1 cellular context compared by ENCODE assay signal in the genomic region with DNA sequence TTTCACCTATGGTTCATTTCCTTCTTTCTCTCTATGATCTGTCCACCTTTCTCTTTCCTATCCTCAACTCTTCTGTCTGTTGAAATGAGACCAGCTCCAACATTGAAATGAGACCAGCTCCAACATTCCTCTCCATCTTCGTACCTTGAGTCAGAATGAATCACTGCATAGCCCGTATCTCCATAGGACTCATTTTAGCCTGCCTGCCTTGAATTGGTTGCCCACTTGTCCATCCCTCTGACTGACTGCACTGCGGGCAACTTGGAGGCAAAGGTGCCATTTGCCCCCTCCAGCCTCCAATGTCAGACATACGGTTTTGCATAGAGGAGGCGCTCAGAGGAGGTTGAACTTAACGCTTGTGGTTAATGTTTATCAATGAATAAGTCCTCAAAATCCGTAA.
TF ChIP-seq lines count a peak whose summit lies in the region.

No MANE protein-coding gene starts in this region.

TF ChIP-seq in GM23338, 12 proteins besides CTCF, POLR2A, EP300 and RAD21:
- TF ChIP-seq ZNF114 (CRISPR knock-in tag; IDR thresholded peaks at IDR 0.05) (no peak), JUNB (IDR thresholded peaks at IDR 0.05; ENCODE audit: unreplicated experiment) (no peak), EZH2phosphoT487 (IDR thresholded peaks at IDR 0.05; ENCODE audit: unreplicated experiment) (no peak), POLR2AphosphoS5 (IDR thresholded peaks at IDR 0.05; ENCODE audit: low read depth) (no peak), CREB1 (CRISPR knock-in tag; IDR thresholded peaks at IDR 0.05; ENCODE audit: low read depth) (no peak), ZNF331 (CRISPR knock-in tag; IDR thresholded peaks at IDR 0.05; ENCODE audit: low read depth) (no peak), STAT1 (IDR thresholded peaks at IDR 0.05; ENCODE audit: unreplicated experiment) (no peak), NANOG (IDR thresholded peaks at IDR 0.05; ENCODE audit: borderline replicate concordance) (no peak), EZH2 (IDR thresholded peaks at IDR 0.05; ENCODE audit: low read depth, unreplicated experiment) (no peak)
- TF ChIP-seq, protein P1, sequence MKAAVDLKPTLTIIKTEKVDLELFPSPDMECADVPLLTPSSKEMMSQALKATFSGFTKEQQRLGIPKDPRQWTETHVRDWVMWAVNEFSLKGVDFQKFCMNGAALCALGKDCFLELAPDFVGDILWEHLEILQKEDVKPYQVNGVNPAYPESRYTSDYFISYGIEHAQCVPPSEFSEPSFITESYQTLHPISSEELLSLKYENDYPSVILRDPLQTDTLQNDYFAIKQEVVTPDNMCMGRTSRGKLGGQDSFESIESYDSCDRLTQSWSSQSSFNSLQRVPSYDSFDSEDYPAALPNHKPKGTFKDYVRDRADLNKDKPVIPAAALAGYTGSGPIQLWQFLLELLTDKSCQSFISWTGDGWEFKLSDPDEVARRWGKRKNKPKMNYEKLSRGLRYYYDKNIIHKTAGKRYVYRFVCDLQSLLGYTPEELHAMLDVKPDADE (IDR thresholded peaks at IDR 0.05) = no peak
- TF ChIP-seq, protein P2, sequence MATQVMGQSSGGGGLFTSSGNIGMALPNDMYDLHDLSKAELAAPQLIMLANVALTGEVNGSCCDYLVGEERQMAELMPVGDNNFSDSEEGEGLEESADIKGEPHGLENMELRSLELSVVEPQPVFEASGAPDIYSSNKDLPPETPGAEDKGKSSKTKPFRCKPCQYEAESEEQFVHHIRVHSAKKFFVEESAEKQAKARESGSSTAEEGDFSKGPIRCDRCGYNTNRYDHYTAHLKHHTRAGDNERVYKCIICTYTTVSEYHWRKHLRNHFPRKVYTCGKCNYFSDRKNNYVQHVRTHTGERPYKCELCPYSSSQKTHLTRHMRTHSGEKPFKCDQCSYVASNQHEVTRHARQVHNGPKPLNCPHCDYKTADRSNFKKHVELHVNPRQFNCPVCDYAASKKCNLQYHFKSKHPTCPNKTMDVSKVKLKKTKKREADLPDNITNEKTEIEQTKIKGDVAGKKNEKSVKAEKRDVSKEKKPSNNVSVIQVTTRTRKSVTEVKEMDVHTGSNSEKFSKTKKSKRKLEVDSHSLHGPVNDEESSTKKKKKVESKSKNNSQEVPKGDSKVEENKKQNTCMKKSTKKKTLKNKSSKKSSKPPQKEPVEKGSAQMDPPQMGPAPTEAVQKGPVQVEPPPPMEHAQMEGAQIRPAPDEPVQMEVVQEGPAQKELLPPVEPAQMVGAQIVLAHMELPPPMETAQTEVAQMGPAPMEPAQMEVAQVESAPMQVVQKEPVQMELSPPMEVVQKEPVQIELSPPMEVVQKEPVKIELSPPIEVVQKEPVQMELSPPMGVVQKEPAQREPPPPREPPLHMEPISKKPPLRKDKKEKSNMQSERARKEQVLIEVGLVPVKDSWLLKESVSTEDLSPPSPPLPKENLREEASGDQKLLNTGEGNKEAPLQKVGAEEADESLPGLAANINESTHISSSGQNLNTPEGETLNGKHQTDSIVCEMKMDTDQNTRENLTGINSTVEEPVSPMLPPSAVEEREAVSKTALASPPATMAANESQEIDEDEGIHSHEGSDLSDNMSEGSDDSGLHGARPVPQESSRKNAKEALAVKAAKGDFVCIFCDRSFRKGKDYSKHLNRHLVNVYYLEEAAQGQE (IDR thresholded peaks at IDR 0.05; ENCODE audit: unreplicated experiment) = no peak
- TF ChIP-seq, protein P3, sequence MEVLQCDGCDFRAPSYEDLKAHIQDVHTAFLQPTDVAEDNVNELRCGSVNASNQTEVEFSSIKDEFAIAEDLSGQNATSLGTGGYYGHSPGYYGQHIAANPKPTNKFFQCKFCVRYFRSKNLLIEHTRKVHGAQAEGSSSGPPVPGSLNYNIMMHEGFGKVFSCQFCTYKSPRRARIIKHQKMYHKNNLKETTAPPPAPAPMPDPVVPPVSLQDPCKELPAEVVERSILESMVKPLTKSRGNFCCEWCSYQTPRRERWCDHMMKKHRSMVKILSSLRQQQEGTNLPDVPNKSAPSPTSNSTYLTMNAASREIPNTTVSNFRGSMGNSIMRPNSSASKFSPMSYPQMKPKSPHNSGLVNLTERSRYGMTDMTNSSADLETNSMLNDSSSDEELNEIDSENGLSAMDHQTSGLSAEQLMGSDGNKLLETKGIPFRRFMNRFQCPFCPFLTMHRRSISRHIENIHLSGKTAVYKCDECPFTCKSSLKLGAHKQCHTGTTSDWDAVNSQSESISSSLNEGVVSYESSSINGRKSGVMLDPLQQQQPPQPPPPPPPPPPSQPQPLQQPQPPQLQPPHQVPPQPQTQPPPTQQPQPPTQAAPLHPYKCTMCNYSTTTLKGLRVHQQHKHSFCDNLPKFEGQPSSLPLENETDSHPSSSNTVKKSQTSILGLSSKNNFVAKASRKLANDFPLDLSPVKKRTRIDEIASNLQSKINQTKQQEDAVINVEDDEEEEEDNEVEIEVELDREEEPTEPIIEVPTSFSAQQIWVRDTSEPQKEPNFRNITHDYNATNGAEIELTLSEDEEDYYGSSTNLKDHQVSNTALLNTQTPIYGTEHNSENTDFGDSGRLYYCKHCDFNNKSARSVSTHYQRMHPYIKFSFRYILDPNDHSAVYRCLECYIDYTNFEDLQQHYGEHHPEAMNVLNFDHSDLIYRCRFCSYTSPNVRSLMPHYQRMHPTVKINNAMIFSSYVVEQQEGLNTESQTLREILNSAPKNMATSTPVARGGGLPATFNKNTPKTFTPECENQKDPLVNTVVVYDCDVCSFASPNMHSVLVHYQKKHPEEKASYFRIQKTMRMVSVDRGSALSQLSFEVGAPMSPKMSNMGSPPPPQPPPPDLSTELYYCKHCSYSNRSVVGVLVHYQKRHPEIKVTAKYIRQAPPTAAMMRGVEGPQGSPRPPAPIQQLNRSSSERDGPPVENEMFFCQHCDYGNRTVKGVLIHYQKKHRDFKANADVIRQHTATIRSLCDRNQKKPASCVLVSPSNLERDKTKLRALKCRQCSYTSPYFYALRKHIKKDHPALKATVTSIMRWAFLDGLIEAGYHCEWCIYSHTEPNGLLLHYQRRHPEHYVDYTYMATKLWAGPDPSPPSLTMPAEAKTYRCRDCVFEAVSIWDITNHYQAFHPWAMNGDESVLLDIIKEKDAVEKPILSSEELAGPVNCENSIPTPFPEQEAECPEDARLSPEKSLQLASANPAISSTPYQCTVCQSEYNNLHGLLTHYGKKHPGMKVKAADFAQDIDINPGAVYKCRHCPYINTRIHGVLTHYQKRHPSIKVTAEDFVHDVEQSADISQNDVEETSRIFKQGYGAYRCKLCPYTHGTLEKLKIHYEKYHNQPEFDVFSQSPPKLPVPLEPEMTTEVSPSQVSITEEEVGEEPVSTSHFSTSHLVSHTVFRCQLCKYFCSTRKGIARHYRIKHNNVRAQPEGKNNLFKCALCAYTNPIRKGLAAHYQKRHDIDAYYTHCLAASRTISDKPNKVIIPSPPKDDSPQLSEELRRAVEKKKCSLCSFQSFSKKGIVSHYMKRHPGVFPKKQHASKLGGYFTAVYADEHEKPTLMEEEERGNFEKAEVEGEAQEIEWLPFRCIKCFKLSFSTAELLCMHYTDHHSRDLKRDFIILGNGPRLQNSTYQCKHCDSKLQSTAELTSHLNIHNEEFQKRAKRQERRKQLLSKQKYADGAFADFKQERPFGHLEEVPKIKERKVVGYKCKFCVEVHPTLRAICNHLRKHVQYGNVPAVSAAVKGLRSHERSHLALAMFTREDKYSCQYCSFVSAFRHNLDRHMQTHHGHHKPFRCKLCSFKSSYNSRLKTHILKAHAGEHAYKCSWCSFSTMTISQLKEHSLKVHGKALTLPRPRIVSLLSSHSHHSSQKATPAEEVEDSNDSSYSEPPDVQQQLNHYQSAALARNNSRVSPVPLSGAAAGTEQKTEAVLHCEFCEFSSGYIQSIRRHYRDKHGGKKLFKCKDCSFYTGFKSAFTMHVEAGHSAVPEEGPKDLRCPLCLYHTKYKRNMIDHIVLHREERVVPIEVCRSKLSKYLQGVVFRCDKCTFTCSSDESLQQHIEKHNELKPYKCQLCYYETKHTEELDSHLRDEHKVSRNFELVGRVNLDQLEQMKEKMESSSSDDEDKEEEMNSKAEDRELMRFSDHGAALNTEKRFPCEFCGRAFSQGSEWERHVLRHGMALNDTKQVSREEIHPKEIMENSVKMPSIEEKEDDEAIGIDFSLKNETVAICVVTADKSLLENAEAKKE (CRISPR knock-in tag; IDR thresholded peaks at IDR 0.05) = no peak
